ENCODE assay signal across 9 cellular contexts in genomic region chr14:65471038-65471878, GRCh38. TPM values are rescaled to one million over a fixed set of nuclear protein-coding genes. Genes with fewer than 3 reads are reported as not detected.
DNase-seq lines count a peak whose midpoint lies in the region; ATAC-seq, FAIRE-seq and TF ChIP-seq lines count a peak whose summit lies in the region.
"Had no signal": no experiment of that assay in that cellular context is flagged by ENCODE, and none has a peak within 500 bp of the region (broad histone marks: within the 10 kb centered on the region; RNA-seq: fewer than 3 reads in every experiment).

No MANE protein-coding gene starts in this region.

- intact Hi-C loops in left colon (cut with DNase I, micrococcal nuclease), result no loop called here

- FAIRE-seq in small intestine (lab: Jason Lieb, UNC), result no peak

- H3K27ac Mint-ChIP-seq in activated CD4-positive, alpha-beta T cell treated with anti-CD3 and anti-CD28 coated beads, Interleukin-2, amount 10 ng/mL, durations not matched to agents 7 days and 5 days, result peak overlapping the region; percentile 28
- H3K27ac Mint-ChIP-seq in stimulated activated effector memory CD8-positive, alpha-beta T cell treated with anti-CD3 and anti-CD28 coated beads, Interleukin-12 subunit alpha, Interleukin-12 subunit beta, amount 100 ng/mL, for 72 hours, result no peak overlapping the region

- no peaks in the 10 kb centered on the region for H3K9me3 Mint-ChIP-seq in activated CD4-positive, alpha-beta T cell treated with anti-CD3 and anti-CD28 coated beads, Interleukin-2, amount 10 ng/mL, durations not matched to agents 7 days and 5 days
- H3K9me3 Mint-ChIP-seq in stimulated activated effector memory CD8-positive, alpha-beta T cell treated with anti-CD3 and anti-CD28 coated beads, Interleukin-12 subunit alpha, Interleukin-12 subunit beta, amount 100 ng/mL, for 72 hours, result no peaks in the 10 kb centered on the region

- H3K9me3 ChIP-seq in OCI-LY3 (ENCODE audit: insufficient read depth, low read length) (no peaks in the 10 kb centered on the region), small intestine (ENCODE audit: control insufficient read depth, low read depth) (no peaks in the 10 kb centered on the region)
- H3K9me3 ChIP-seq: SJCRH30 had no signal

- no peak for TF ChIP-seq CTCF in OCI-LY3 (IDR thresholded peaks at IDR 0.05; ENCODE audit: low read depth, low read length)

- H3K4me3 ChIP-seq in OCI-LY3 (ENCODE audit: low read length) (peak overlapping the region; percentile 53), small intestine (ENCODE audit: low read depth in 1 of 2, low read length in 2 of 2) (no peak overlapping the region)
- H3K4me3 ChIP-seq: SJCRH30 had no signal

- peak overlapping the region; percentile 63 for H3K27ac ChIP-seq in OCI-LY3 (ENCODE audit: low read length)
- H3K27ac ChIP-seq in small intestine (ENCODE audit: low read depth in 1 of 2, low read length in 1 of 2), result no peak overlapping the region
- H3K27ac ChIP-seq: SJCRH30 had no signal

- no peak overlapping the region for H2AFZ ChIP-seq in OCI-LY3 (ENCODE audit: low read depth, low read length)

- H3K36me3 Mint-ChIP-seq in activated CD4-positive, alpha-beta T cell treated with anti-CD3 and anti-CD28 coated beads, Interleukin-2, amount 10 ng/mL, durations not matched to agents 7 days and 5 days (ENCODE audit: low read depth), result peaks cover 30% of the 10 kb centered on the region
- peaks cover 23% of the 10 kb centered on the region for H3K36me3 Mint-ChIP-seq in stimulated activated effector memory CD8-positive, alpha-beta T cell treated with anti-CD3 and anti-CD28 coated beads, Interleukin-12 subunit alpha, Interleukin-12 subunit beta, amount 100 ng/mL, for 72 hours

- peaks cover 10% of the 10 kb centered on the region for H3K27me3 ChIP-seq in OCI-LY3 (ENCODE audit: low read depth, low read length)
- no peaks in the 10 kb centered on the region for H3K27me3 ChIP-seq in small intestine (ENCODE audit: control insufficient read depth in 2 of 2, insufficient read depth in 2 of 2, low read length in 2 of 2)
- H3K27me3 ChIP-seq: SJCRH30 had no signal

- ATAC-seq in HG02642 (IDR thresholded peaks at IDR 0.05; ENCODE audit: poor library complexity, unreplicated experiment), result peak; percentile 78
- peak; percentile 95 for ATAC-seq in stimulated activated effector memory CD8-positive, alpha-beta T cell treated with anti-CD3 and anti-CD28 coated beads, Interleukin-12 subunit alpha, Interleukin-12 subunit beta, amount 100 ng/mL, for 72 hours
- ATAC-seq in left colon, result no peak

- no peaks in the 10 kb centered on the region for H3K79me2 ChIP-seq in OCI-LY3 (ENCODE audit: low read length)

- POLR2A ChIA-PET in activated CD4-positive, alpha-beta T cell treated with anti-CD3 and anti-CD28 coated beads, Interleukin-2, amount 10 ng/mL, durations not matched to agents 7 days and 5 days (lab: Charles Lee), result no interaction called here

- H3K4me3 Mint-ChIP-seq in activated CD4-positive, alpha-beta T cell treated with anti-CD3 and anti-CD28 coated beads, Interleukin-2, amount 10 ng/mL, durations not matched to agents 7 days and 5 days, result no peak overlapping the region
- H3K4me3 Mint-ChIP-seq in stimulated activated effector memory CD8-positive, alpha-beta T cell treated with anti-CD3 and anti-CD28 coated beads, Interleukin-12 subunit alpha, Interleukin-12 subunit beta, amount 100 ng/mL, for 72 hours, result no peak overlapping the region

- H3K4me1 Mint-ChIP-seq in activated CD4-positive, alpha-beta T cell treated with anti-CD3 and anti-CD28 coated beads, Interleukin-2, amount 10 ng/mL, durations not matched to agents 7 days and 5 days, result peaks cover 24% of the 10 kb centered on the region
- H3K4me1 Mint-ChIP-seq in stimulated activated effector memory CD8-positive, alpha-beta T cell treated with anti-CD3 and anti-CD28 coated beads, Interleukin-12 subunit alpha, Interleukin-12 subunit beta, amount 100 ng/mL, for 72 hours, result peaks cover 47% of the 10 kb centered on the region

- H4K20me1 ChIP-seq in OCI-LY3 (ENCODE audit: insufficient read depth, low read length), result no peaks in the 10 kb centered on the region

- DNase-seq in activated CD4-positive, alpha-beta T cell treated with anti-CD3 and anti-CD28 coated beads, Interleukin-2, amount 10 ng/mL, durations not matched to agents 7 days and 5 days, result no peak
- DNase-seq in activated CD4-positive, alpha-beta T cell treated with anti-CD3 and anti-CD28 coated beads, Interleukin-2, amount 50 U/mL, for 48 hours, result no peak
- no peak for DNase-seq in stimulated activated effector memory CD8-positive, alpha-beta T cell treated with anti-CD3 and anti-CD28 coated beads, Interleukin-12 subunit alpha, Interleukin-12 subunit beta, amount 100 ng/mL, for 72 hours (ENCODE audit: low spot score in 2 of 2)
- no peak for DNase-seq in small intestine
- no peak for DNase-seq in left colon
- DNase-seq in AG08396 (ENCODE audit: low spot score), result no peak

- WGBS in small intestine, 3 donors, result 38 to 51% (median 39%) methylated on average over 5 of the region's 5 CpGs

- H3K4me1 ChIP-seq in OCI-LY3 (ENCODE audit: low read length), result peaks cover 42% of the 10 kb centered on the region
- peaks cover 11 to 12% of the 10 kb centered on the region in 2 donors for H3K4me1 ChIP-seq in small intestine (ENCODE audit: control insufficient read depth in 2 of 2, insufficient read depth in 1 of 2, low read depth in 1 of 2, low read length in 1 of 2)
- H3K4me1 ChIP-seq: SJCRH30 had no signal

- H3K9ac ChIP-seq in OCI-LY3 (ENCODE audit: low read length), result peak overlapping the region; percentile 45; the same call in 1 of the 2 replicates

- CTCF ChIA-PET in activated CD4-positive, alpha-beta T cell treated with anti-CD3 and anti-CD28 coated beads, Interleukin-2, amount 10 ng/mL, durations not matched to agents 7 days and 5 days (lab: Charles Lee), result interaction anchor here (0.6 to 1.4 kb wide), 2 partner anchors 14 to 56 kb away, joined by 3 to 4 read pairs; no protein-coding TSS in a partner anchor

- H3K36me3 ChIP-seq in OCI-LY3 (replicated peaks; ENCODE audit: low read depth, low read length) (no peaks in the 10 kb centered on the region), small intestine (ENCODE audit: control insufficient read depth in 2 of 2, insufficient read depth in 2 of 2, low read length in 2 of 2) (no peaks in the 10 kb centered on the region)
- H3K36me3 ChIP-seq: SJCRH30 had no signal

- H3K27me3 Mint-ChIP-seq in activated CD4-positive, alpha-beta T cell treated with anti-CD3 and anti-CD28 coated beads, Interleukin-2, amount 10 ng/mL, durations not matched to agents 7 days and 5 days, result no peaks in the 10 kb centered on the region

- H3K4me2 ChIP-seq in OCI-LY3 (ENCODE audit: low read length), result peak overlapping the region; percentile 77

RNA-seq across cellular contexts. Expression of gene FUT8, which starts 58.7 kb away (rescaled TPM):
- total RNA-seq in activated CD4-positive, alpha-beta T cell treated with anti-CD3 and anti-CD28 coated beads, Interleukin-2, amount 10 ng/mL, durations not matched to agents 7 days and 5 days, result 10 to 100 TPM; 70.9 to 79.2 TPM
- 10 to 100 TPM in 1 of 3 donors, 1 to 10 TPM in 2; 4.7 to 52.1 (median 5.1) TPM for polyA plus RNA-seq in small intestine
- 10 to 100 TPM; 22.3 to 27.8 TPM for total RNA-seq in left colon
